19 cellular contexts compared by ENCODE assay signal in the genomic region with DNA sequence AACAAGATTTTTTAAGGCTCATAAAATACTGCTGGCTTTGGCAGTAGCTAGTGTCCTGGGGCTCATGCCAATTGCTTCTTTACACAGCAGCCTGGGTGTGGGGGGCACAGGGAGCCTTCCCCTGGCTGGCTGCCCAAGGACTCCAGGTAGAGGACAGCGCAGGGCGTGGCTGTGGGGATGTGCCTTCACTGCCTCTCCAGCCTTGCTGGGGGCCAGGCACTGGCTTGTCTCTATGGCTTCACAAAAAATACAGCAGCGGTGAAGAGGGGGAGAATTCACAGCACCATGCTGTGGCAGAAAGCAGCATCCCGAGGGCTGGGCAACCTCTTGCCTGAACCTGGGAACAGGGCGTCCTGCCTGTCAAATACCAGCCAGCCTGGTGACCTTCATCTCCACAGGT. TPM values are rescaled to one million over a fixed set of nuclear protein-coding genes. Genes with fewer than 3 reads are reported as not detected.
DNase-seq lines count a peak whose midpoint lies in the region; ATAC-seq, FAIRE-seq and TF ChIP-seq lines count a peak whose summit lies in the region.
"Had no signal": no experiment of that assay in that cellular context is flagged by ENCODE, and none has a peak within 500 bp of the region (broad histone marks: within the 10 kb centered on the region; RNA-seq: fewer than 3 reads in every experiment).

No MANE protein-coding gene starts in this region.

- H3K4me2 ChIP-seq in H9 (ENCODE audit: insufficient read depth, insufficient read length, low read length) = no peak overlapping the region
- H3K4me2 ChIP-seq in PC-3 (ENCODE audit: low read length) = peak overlapping the region; percentile 71

- no peak overlapping the region for H3K56ac ChIP-seq in H9 (ENCODE audit: insufficient read length, low read depth, low read length)

- POLR2A ChIA-PET in PC-3 (lab: Charles Lee; ENCODE audit: unreplicated experiment) = interaction anchor here (0.5 to 0.6 kb wide), 3 partner anchors 100 to 1492 kb away, joined by 3 to 5 read pairs (median 3); no protein-coding TSS in a partner anchor

- ATAC-seq in PC-3 = peak; percentile 36
- ATAC-seq in foreskin keratinocyte = no peak
- ATAC-seq in pancreas = peak; percentile 56 to 71 (median 66)
- no peak for ATAC-seq in sciatic nerve
- ATAC-seq in HG02938 (IDR thresholded peaks at IDR 0.05; ENCODE audit: unreplicated experiment) = no peak

- H3K27me3 ChIP-seq in H9 (ENCODE audit: insufficient read depth, low read length) (no peaks in the 10 kb centered on the region), PC-3 (ENCODE audit: low read length) (no peaks in the 10 kb centered on the region), foreskin keratinocyte (no peaks in the 10 kb centered on the region), pancreas (no peaks in the 10 kb centered on the region)

- H3K23me2 ChIP-seq in H9 (ENCODE audit: insufficient read length, low read depth, low read length, poor library complexity, severe bottlenecking) = no peaks in the 10 kb centered on the region

- no peak overlapping the region for H4K91ac ChIP-seq in H9 (ENCODE audit: insufficient read length, low read depth, low read length)

- CTCF ChIA-PET in PC-3 (lab: Charles Lee) = interaction anchor here (1.5 kb wide), 1 partner anchor 21 kb away, joined by 6 read pairs; no protein-coding TSS in a partner anchor

- H3K9me2 ChIP-seq in PC-3 (replicated peaks; ENCODE audit: low read length) = no peaks in the 10 kb centered on the region

- no peak for TF ChIP-seq CTCF in H9 (conservative IDR thresholded peaks at IDR 0.05)
- TF ChIP-seq CTCF in PC-3 (conservative IDR thresholded peaks at IDR 0.05; ENCODE audit: low read depth, low read length) = no peak
- TF ChIP-seq CTCF in foreskin keratinocyte (conservative IDR thresholded peaks at IDR 0.05) = no peak
- TF ChIP-seq CTCF in pancreas (IDR thresholded peaks at IDR 0.05) = no peak

- H3K4me3 ChIP-seq in PC-3 (ENCODE audit: low read length) = peak overlapping the region; percentile 28
- H3K4me3 ChIP-seq in pancreas = no peak overlapping the region

- H4K5ac ChIP-seq in H9 (ENCODE audit: insufficient read length, low read depth, low read length) = no peak overlapping the region

- no peak overlapping the region for H2AFZ ChIP-seq in H9 (ENCODE audit: low read length)
- no peak overlapping the region for H2AFZ ChIP-seq in PC-3 (ENCODE audit: low read length)

- no peak overlapping the region for H3K4ac ChIP-seq in H9 (ENCODE audit: low read depth, low read length)

- no TSS peak for BruUV-seq in PC-3 (replicated peaks; lab: Mats Ljungman, UMichigan)

- H4K8ac ChIP-seq in H9 (replicated peaks; ENCODE audit: insufficient read length, low read depth, low read length) = no peak overlapping the region

- H3K4me1 Mint-ChIP-seq in H9 = peaks cover 42 to 48% of the 10 kb centered on the region in 2 experiments

- no peak overlapping the region for H3K23ac ChIP-seq in H9 (ENCODE audit: insufficient read length, low read depth, low read length)

- H2BK12ac ChIP-seq in H9 (ENCODE audit: insufficient read length, low read depth, low read length) = no peak overlapping the region

- peaks cover 43% of the 10 kb centered on the region for H3F3A ChIP-seq in PC-3 (ENCODE audit: low read length, unreplicated experiment)

- H3K4me3 Mint-ChIP-seq in H9 = no peak overlapping the region

- no peak overlapping the region for H3K18ac ChIP-seq in H9 (ENCODE audit: insufficient read length, low read depth, low read length)

- H3K9me3 ChIP-seq in H9 (ENCODE audit: control insufficient read depth, low read depth, low read length) (no peaks in the 10 kb centered on the region), PC-3 (ENCODE audit: low read length) (no peaks in the 10 kb centered on the region), pancreas (no peaks in the 10 kb centered on the region)

- no peak overlapping the region for H2AK5ac ChIP-seq in H9 (ENCODE audit: insufficient read length, low read length)

- H2BK120ac ChIP-seq in H9 (ENCODE audit: low read depth, low read length, poor library complexity, severe bottlenecking) = no peak overlapping the region

- H3K79me1 ChIP-seq in H9 (ENCODE audit: insufficient read depth, low read depth, low read length, poor library complexity, severe bottlenecking) = no peaks in the 10 kb centered on the region

- no peak overlapping the region for H3K9ac ChIP-seq in H9 (ENCODE audit: extremely low read depth, insufficient read length, low read length)
- peak overlapping the region; percentile 75 for H3K9ac ChIP-seq in PC-3 (ENCODE audit: low read length)

- no peak overlapping the region for H3K27ac Mint-ChIP-seq in H9

- peaks cover 21% of the 10 kb centered on the region for H3K4me1 ChIP-seq in H9 (ENCODE audit: insufficient read depth, low read length)
- H3K4me1 ChIP-seq in PC-3 (ENCODE audit: insufficient read depth, low read length) = peaks cover 77% of the 10 kb centered on the region
- H3K4me1 ChIP-seq in foreskin keratinocyte = peaks cover 59% of the 10 kb centered on the region
- peaks cover 60 to 70% (median 64%) of the 10 kb centered on the region in 3 donors for H3K4me1 ChIP-seq in pancreas

- H3T11ph ChIP-seq in H9 (ENCODE audit: low read length) = no peak overlapping the region

- no peak for DNase-seq in H9
- DNase-seq in PC-3 = peak; percentile 99
- DNase-seq in foreskin keratinocyte = no peak
- peak; percentile 69 to 88 (median 76) for DNase-seq in pancreas
- no peak for DNase-seq in sciatic nerve (ENCODE audit: low spot score)
- DNase-seq in superior temporal gyrus (ENCODE audit: extremely low spot score) = no peak
- DNase-seq in EL = no peak
- DNase-seq: activated CD4-positive, CD25-positive, alpha-beta regulatory T cell; activated CD8-positive, alpha-beta memory T cell treated with anti-CD3 and anti-CD28 coated beads, Interleukin-2, amount 50 U/mL, for 48 hours; AML-193; DND-41; KBM-7; midbrain; NCI-H187; NK-92 treated with Interleukin-12 subunit alpha and Interleukin-12 subunit beta, amount 100 ng/mL, for 24 hours; stimulated activated CD4-positive, alpha-beta T cell treated with anti-CD3 and anti-CD28 coated beads, Interleukin-1b, Interleukin-23, amount 100 ng/mL, for 48 hours had no signal

- 0 out of 2 replicates have a peak overlapping the region, but pooled peaks have one; percentile 7 for H2BK15ac ChIP-seq in H9 (ENCODE audit: low read depth, low read length)

- no peak overlapping the region for H2BK5ac ChIP-seq in H9 (ENCODE audit: insufficient read length, low read length)

- no CpG with 5 or more reads among the region's 5 CpGs for WGBS in H9 (ENCODE audit: extremely low coverage, insufficient read length, low lambda C conversion rate)
- 15 to 16% methylated on average over 5 of the region's 5 CpGs for WGBS in pancreas, 2 donors

- intact Hi-C loops in PC-3 (cut with micrococcal nuclease) (loop anchor here (5.0 kb wide), 1 partner anchor 34 kb away; no protein-coding TSS in a partner anchor), pancreas (cut with DNase I) (loop anchor here in 1 of 3 donors (10.0 kb wide), 1 partner anchor 51 kb away; no protein-coding TSS in a partner anchor), sciatic nerve (cut with DNase I) (no loop called here)

- H3K79me2 ChIP-seq in H9 (ENCODE audit: insufficient read depth, low read length) (no peaks in the 10 kb centered on the region), PC-3 (ENCODE audit: low read length) (peaks cover 68% of the 10 kb centered on the region)

- H3K27me3 Mint-ChIP-seq in H9 (ENCODE audit: low read depth) = no peaks in the 10 kb centered on the region

- no peaks in the 10 kb centered on the region for H3K9me3 Mint-ChIP-seq in H9

- no peak overlapping the region for H3K27ac ChIP-seq in H9 (ENCODE audit: insufficient read length, low read depth, low read length)
- peak overlapping the region; percentile 93 for H3K27ac ChIP-seq in PC-3 (ENCODE audit: low read length)
- H3K27ac ChIP-seq in foreskin keratinocyte = peak overlapping the region; percentile 81
- peak overlapping the region; percentile 68 to 89 (median 76) for H3K27ac ChIP-seq in pancreas

- peaks cover 43% of the 10 kb centered on the region for H3K36me3 ChIP-seq in PC-3 (ENCODE audit: low read depth, low read length)
- no peaks in the 10 kb centered on the region for H3K36me3 ChIP-seq in pancreas

- H3K14ac ChIP-seq in H9 (ENCODE audit: insufficient read depth, low read length) = no peak overlapping the region

- H4K20me1 ChIP-seq in H9 (ENCODE audit: control insufficient read depth, insufficient read depth, insufficient read length) (no peaks in the 10 kb centered on the region), PC-3 (ENCODE audit: low read length) (no peaks in the 10 kb centered on the region)

- no peaks in the 10 kb centered on the region for H3K36me3 Mint-ChIP-seq in H9 (ENCODE audit: insufficient read depth in 1 of 3, low read depth in 3 of 3)

- FAIRE-seq in pancreas (lab: Jason Lieb, UNC) = no peak
- FAIRE-seq: GM12891, GM19239 had no signal

- no peak overlapping the region for H2BK20ac ChIP-seq in H9 (ENCODE audit: low read depth, low read length, poor library complexity, severe bottlenecking)

RNA-seq across cellular contexts. Expression of a gene that starts 57.4 kb away (rescaled TPM):
- total RNA-seq in H9 (2021) = 46.7 and 47.2 TPM in 2 replicates
- total RNA-seq in PC-3 (2014; rRNA removed) = 106 and 152 TPM in 2 replicates
- total RNA-seq in foreskin keratinocyte = 83.5 and 93.9 TPM in 2 replicates
- polyA plus RNA-seq in foreskin keratinocyte = 106 and 112 TPM in 2 replicates
- total RNA-seq in pancreas = 100 to 1,000 TPM; 124 to 183 (median 144) TPM
- 100 to 1,000 TPM in 1 of 2 donors, 10 to 100 TPM in 1; 68.3 to 102 TPM for polyA plus RNA-seq in pancreas
- 65.4 TPM for total RNA-seq in sciatic nerve

Comparison
In these comparisons a context has a peak if more than half of its experiments do, and no peak if none do; other contexts are left out.
1. DNase-seq: peak in PC-3 (single experiment) and pancreas (6 of 6); none in H9 (single experiment), foreskin keratinocyte (0 of 2), sciatic nerve (single experiment), superior temporal gyrus (single experiment) and EL (single experiment).
2. ATAC-seq: peak in PC-3 (single experiment) and pancreas (4 of 4); none in foreskin keratinocyte (single experiment), sciatic nerve (single experiment) and HG02938 (single experiment).